23 cellular contexts compared by ENCODE assay signal in the genomic region with DNA sequence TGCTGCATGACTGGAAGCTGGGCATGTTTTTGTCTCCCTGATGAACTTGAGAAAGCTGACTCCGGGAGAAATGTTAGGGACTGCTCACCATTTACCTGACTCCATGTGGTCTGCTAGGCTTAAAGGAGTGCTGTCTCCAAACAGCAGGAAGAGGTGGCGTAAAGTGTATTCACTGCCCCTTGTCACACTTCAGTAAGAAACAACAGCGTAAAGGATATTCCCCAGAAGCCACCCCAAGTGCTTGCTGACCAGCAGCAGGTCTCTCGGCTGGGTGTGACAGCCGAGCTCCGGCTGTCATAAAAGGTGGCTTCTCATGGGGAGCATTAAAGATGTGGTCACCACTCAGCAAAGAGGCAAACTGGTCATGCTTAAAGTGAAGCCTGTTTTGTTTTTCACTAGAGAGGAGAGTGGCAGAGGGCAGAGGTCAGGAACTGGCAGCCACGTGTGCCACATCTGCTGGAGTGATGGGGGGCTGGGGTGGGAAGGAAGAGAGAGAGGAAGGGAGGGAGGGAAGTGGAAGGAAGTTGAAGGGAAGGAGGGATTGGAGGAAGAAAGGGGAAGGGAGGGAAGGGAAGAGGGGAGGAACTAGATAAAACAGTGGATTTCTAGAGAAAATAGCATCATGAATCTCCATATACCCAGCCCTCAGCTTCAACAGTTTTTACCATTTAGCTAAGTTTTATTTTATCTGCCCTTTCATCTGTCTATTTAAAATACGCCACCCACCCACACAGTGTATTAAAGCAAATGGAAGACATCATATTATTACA.
DNase-seq lines count a peak whose midpoint lies in the region; ATAC-seq and TF ChIP-seq lines count a peak whose summit lies in the region.
"Had no signal": no experiment of that assay in that cellular context is flagged by ENCODE, and none has a peak within 500 bp of the region (broad histone marks: within the 10 kb centered on the region; RNA-seq: fewer than 3 reads in every experiment).

No MANE protein-coding gene starts in this region.

- intact Hi-C loops in left ventricle myocardium superior (cut with micrococcal nuclease), result no loop called here
- intact Hi-C loops in activated CD8-positive, alpha-beta T cell treated with anti-CD3 and anti-CD28 coated beads for 36 hours (cut with micrococcal nuclease), result no loop called here
- intact Hi-C loops in CD4-positive, alpha-beta T cell (cut with DNase I, micrococcal nuclease), result no loop called here

- no peak overlapping the region for H3K4me3 ChIP-seq in cardiac muscle cell
- H3K4me3 ChIP-seq: heart left ventricle, left ventricle myocardium inferior, psoas muscle, SJSA1, skin epidermis, thoracic aorta had no signal

- H3K4me3 Mint-ChIP-seq in activated CD8-positive, alpha-beta T cell treated with anti-CD3 and anti-CD28 coated beads for 36 hours, result no peak overlapping the region
- H3K4me3 Mint-ChIP-seq in stimulated activated naive B cell treated with anti-CD40 and anti-IgM and Interleukin-4, amounts not matched to agents 10 μg/mL and 1 μg/mL and 100 μg/mL, for 72 hours, result no peak overlapping the region
- no peak overlapping the region for H3K4me3 Mint-ChIP-seq in CD4-positive, alpha-beta T cell
- H3K4me3 Mint-ChIP-seq: CD14-positive monocyte had no signal

- H3K4me1 ChIP-seq in cardiac muscle cell (ENCODE audit: low read depth), result peaks cover 19% of the 10 kb centered on the region
- H3K4me1 ChIP-seq: heart left ventricle, left ventricle myocardium inferior, psoas muscle had no signal

- H3K27ac ChIP-seq in cardiac muscle cell, result peak overlapping the region; percentile 49
- H3K27ac ChIP-seq in CD4-positive, alpha-beta T cell (ENCODE audit: low read depth, low read length), result no peak overlapping the region
- H3K27ac ChIP-seq: heart left ventricle, left ventricle myocardium inferior, psoas muscle, SJSA1, skin epidermis, thoracic aorta had no signal

- no peaks in the 10 kb centered on the region for H3K9me3 ChIP-seq in cardiac muscle cell (ENCODE audit: low read depth)
- no peaks in the 10 kb centered on the region for H3K9me3 ChIP-seq in CD4-positive, alpha-beta T cell (ENCODE audit: control insufficient read depth, low read length)
- H3K9me3 ChIP-seq: heart left ventricle, left ventricle myocardium inferior, psoas muscle, SJSA1, thoracic aorta had no signal

- peak overlapping the region; percentile 3 for H3K27ac Mint-ChIP-seq in activated CD8-positive, alpha-beta T cell treated with anti-CD3 and anti-CD28 coated beads for 36 hours
- peak overlapping the region; percentile 67 for H3K27ac Mint-ChIP-seq in stimulated activated naive B cell treated with anti-CD40 and anti-IgM and Interleukin-4, amounts not matched to agents 10 μg/mL and 1 μg/mL and 100 μg/mL, for 72 hours
- no peak overlapping the region for H3K27ac Mint-ChIP-seq in CD4-positive, alpha-beta T cell
- H3K27ac Mint-ChIP-seq: CD14-positive monocyte had no signal

- no peaks in the 10 kb centered on the region for H3K9me3 Mint-ChIP-seq in activated CD8-positive, alpha-beta T cell treated with anti-CD3 and anti-CD28 coated beads for 36 hours
- H3K9me3 Mint-ChIP-seq in stimulated activated naive B cell treated with anti-CD40 and anti-IgM and Interleukin-4, amounts not matched to agents 10 μg/mL and 1 μg/mL and 100 μg/mL, for 72 hours, result no peaks in the 10 kb centered on the region
- no peaks in the 10 kb centered on the region for H3K9me3 Mint-ChIP-seq in CD4-positive, alpha-beta T cell

- POLR2A ChIA-PET in activated CD8-positive, alpha-beta T cell treated with anti-CD3 and anti-CD28 coated beads for 36 hours (lab: Charles Lee), result interaction anchor here (0.9 kb wide), 1 partner anchor 191 kb away, joined by 3 read pairs; no protein-coding TSS in a partner anchor
- POLR2A ChIA-PET in CD4-positive, alpha-beta T cell (lab: Charles Lee), result interaction anchor here (0.6 kb wide), 1 partner anchor 51 kb away, joined by 3 read pairs; no protein-coding TSS in a partner anchor

- peaks cover 11% of the 10 kb centered on the region for H3K4me1 Mint-ChIP-seq in activated CD8-positive, alpha-beta T cell treated with anti-CD3 and anti-CD28 coated beads for 36 hours (ENCODE audit: low read depth)
- H3K4me1 Mint-ChIP-seq in stimulated activated naive B cell treated with anti-CD40 and anti-IgM and Interleukin-4, amounts not matched to agents 10 μg/mL and 1 μg/mL and 100 μg/mL, for 72 hours, result peaks cover 5 to 26% of the 10 kb centered on the region in 2 donors
- no peaks in the 10 kb centered on the region for H3K4me1 Mint-ChIP-seq in CD4-positive, alpha-beta T cell (ENCODE audit: low read depth)

- peak in 1 of 2 donors; percentile 40 for DNase-seq in cardiac muscle cell (ENCODE audit: low read depth in 1 of 2, low spot score in 1 of 2)
- DNase-seq in left ventricle myocardium superior, result no peak
- DNase-seq in activated CD8-positive, alpha-beta T cell treated with anti-CD3 and anti-CD28 coated beads for 36 hours, result no peak
- DNase-seq in left kidney (ENCODE audit: low read depth, low spot score), result peak; percentile 87
- DNase-seq in stimulated activated naive B cell treated with anti-CD40 and anti-IgM and Interleukin-4, amounts not matched to agents 10 μg/mL and 1 μg/mL and 100 μg/mL, for 72 hours, result no peak
- no peak for DNase-seq in stimulated activated naive CD4-positive, alpha-beta T cell treated with Interleukin-2 at 50 U/mL for 16 hours (lab: John Stamatoyannopoulos, UW)
- DNase-seq in effector CD8-positive, alpha-beta T cell (lab: John Stamatoyannopoulos, UW), result no peak
- DNase-seq in CD4-positive, alpha-beta T cell, result no peak
- DNase-seq: activated CD4-positive, alpha-beta T cell treated with anti-CD3 and anti-CD28 coated beads for 4 hours; activated CD8-positive, alpha-beta memory T cell treated with anti-CD3 and anti-CD28 coated beads, Interleukin-2, amount 50 U/mL, for 4 hours; heart left ventricle; Karpas-422; left ventricle myocardium inferior; NCI-H1930; NCI-H2227 treated with DMSO at 0.1 percent for 48 hours; PC-3; psoas muscle; stimulated activated CD4-positive, alpha-beta T cell treated with anti-CD3 and anti-CD28 coated beads, Interleukin-1b, Interleukin-23, amount 100 ng/mL, for 48 hours; T-helper 1 cell had no signal

- H3K27me3 ChIP-seq in cardiac muscle cell, result no peaks in the 10 kb centered on the region
- H3K27me3 ChIP-seq in CD4-positive, alpha-beta T cell (ENCODE audit: control insufficient read depth, insufficient read depth, low read length), result no peaks in the 10 kb centered on the region
- H3K27me3 ChIP-seq: heart left ventricle, SJSA1 had no signal

- no peak for ATAC-seq in left ventricle myocardium superior
- no peak for ATAC-seq in activated CD8-positive, alpha-beta T cell treated with anti-CD3 and anti-CD28 coated beads for 36 hours
- ATAC-seq in stimulated activated naive B cell treated with anti-CD40 and anti-IgM and Interleukin-4, amounts not matched to agents 10 μg/mL and 1 μg/mL and 100 μg/mL, for 72 hours (replicated peaks), result no peak
- no peak for ATAC-seq in CD4-positive, alpha-beta T cell (ENCODE audit: poor library complexity)
- ATAC-seq: heart left ventricle, PC-3 had no signal

- H3K36me3 ChIP-seq in cardiac muscle cell, result no peaks in the 10 kb centered on the region

- no peaks in the 10 kb centered on the region for H3K27me3 Mint-ChIP-seq in activated CD8-positive, alpha-beta T cell treated with anti-CD3 and anti-CD28 coated beads for 36 hours
- H3K27me3 Mint-ChIP-seq in stimulated activated naive B cell treated with anti-CD40 and anti-IgM and Interleukin-4, amounts not matched to agents 10 μg/mL and 1 μg/mL and 100 μg/mL, for 72 hours, result no peaks in the 10 kb centered on the region
- no peaks in the 10 kb centered on the region for H3K27me3 Mint-ChIP-seq in CD4-positive, alpha-beta T cell

- CTCF ChIA-PET in activated CD8-positive, alpha-beta T cell treated with anti-CD3 and anti-CD28 coated beads for 36 hours (lab: Charles Lee), result interaction anchor here (6.4 kb wide), 1 partner anchor 10 kb away, joined by 24 read pairs; no protein-coding TSS in a partner anchor
- CTCF ChIA-PET in CD4-positive, alpha-beta T cell (lab: Charles Lee), result no interaction called here

- TF ChIP-seq CTCF in cardiac muscle cell (IDR thresholded peaks at IDR 0.05; ENCODE audit: low read depth, low read length), result no peak
- TF ChIP-seq CTCF in activated CD8-positive, alpha-beta T cell treated with anti-CD3 and anti-CD28 coated beads for 36 hours (IDR thresholded peaks at IDR 0.05), result no peak
- TF ChIP-seq CTCF in CD4-positive, alpha-beta T cell (IDR thresholded peaks at IDR 0.05), result no peak

- H3K36me3 Mint-ChIP-seq in activated CD8-positive, alpha-beta T cell treated with anti-CD3 and anti-CD28 coated beads for 36 hours (ENCODE audit: low read depth), result peaks cover 30% of the 10 kb centered on the region
- H3K36me3 Mint-ChIP-seq in stimulated activated naive B cell treated with anti-CD40 and anti-IgM and Interleukin-4, amounts not matched to agents 10 μg/mL and 1 μg/mL and 100 μg/mL, for 72 hours, result peaks cover 60 to 78% of the 10 kb centered on the region in 2 donors
- H3K36me3 Mint-ChIP-seq in CD4-positive, alpha-beta T cell (ENCODE audit: low read depth), result peaks cover 68% of the 10 kb centered on the region
